Comparison of ENCODE assay signal across 33 cellular contexts in genomic region chr2:63975437-63976124, GRCh38. TPM values are rescaled to one million over a fixed set of nuclear protein-coding genes. Genes with fewer than 3 reads are reported as not detected.
DNase-seq lines count a peak whose midpoint lies in the region; ATAC-seq, FAIRE-seq and TF ChIP-seq lines count a peak whose summit lies in the region.
"Had no signal": no experiment of that assay in that cellular context is flagged by ENCODE, and none has a peak within 500 bp of the region (broad histone marks: within the 10 kb centered on the region; RNA-seq: fewer than 3 reads in every experiment).

No MANE protein-coding gene starts in this region.

- H3K4me3 Mint-ChIP-seq in activated CD8-positive, alpha-beta T cell treated with anti-CD3 and anti-CD28 coated beads for 36 hours, result no peak overlapping the region
- H3K4me3 Mint-ChIP-seq in activated CD8-positive, alpha-beta T cell treated with anti-CD3 and anti-CD28 coated beads, Interleukin-2, amount 10 ng/mL, durations not matched to agents 7 days and 5 days, result no peak overlapping the region
- H3K4me3 Mint-ChIP-seq in CD4-positive, alpha-beta T cell, result no peak overlapping the region
- H3K4me3 Mint-ChIP-seq: activated naive CD4-positive, alpha-beta T cell treated with anti-CD3 and anti-CD28 coated beads, Interleukin-2, amount 50 U/mL, for 24 hours; activated T-cell treated with anti-CD3 and anti-CD28 coated beads, Interleukin-2, amount 50 U/mL, for 4 hours had no signal

- TF ChIP-seq CTCF in activated CD8-positive, alpha-beta T cell treated with anti-CD3 and anti-CD28 coated beads for 36 hours (IDR thresholded peaks at IDR 0.05), result no peak
- no peak for TF ChIP-seq CTCF in epithelial cell of esophagus (IDR thresholded peaks at IDR 0.05; ENCODE audit: insufficient read depth, low read depth, low read length, missing control alignments)
- TF ChIP-seq CTCF in CD4-positive, alpha-beta T cell (IDR thresholded peaks at IDR 0.05), result no peak

- peaks cover 26% of the 10 kb centered on the region for H3K36me3 Mint-ChIP-seq in activated CD8-positive, alpha-beta T cell treated with anti-CD3 and anti-CD28 coated beads for 36 hours (ENCODE audit: low read depth)
- peaks cover 33% of the 10 kb centered on the region for H3K36me3 Mint-ChIP-seq in activated CD8-positive, alpha-beta T cell treated with anti-CD3 and anti-CD28 coated beads, Interleukin-2, amount 10 ng/mL, durations not matched to agents 7 days and 5 days (ENCODE audit: low read depth)
- peaks cover 29% of the 10 kb centered on the region for H3K36me3 Mint-ChIP-seq in CD4-positive, alpha-beta T cell (ENCODE audit: low read depth)

- no peak for ATAC-seq in activated CD8-positive, alpha-beta T cell treated with anti-CD3 and anti-CD28 coated beads for 36 hours
- ATAC-seq in activated CD8-positive, alpha-beta T cell treated with anti-CD3 and anti-CD28 coated beads, Interleukin-2, amount 10 ng/mL, durations not matched to agents 7 days and 5 days, result no peak
- no peak for ATAC-seq in CD4-positive, alpha-beta T cell (ENCODE audit: poor library complexity)
- ATAC-seq: gastroesophageal sphincter, left lobe of liver, right lobe of liver had no signal

- H3K27me3 Mint-ChIP-seq in activated CD8-positive, alpha-beta T cell treated with anti-CD3 and anti-CD28 coated beads for 36 hours, result no peaks in the 10 kb centered on the region
- no peaks in the 10 kb centered on the region for H3K27me3 Mint-ChIP-seq in activated CD8-positive, alpha-beta T cell treated with anti-CD3 and anti-CD28 coated beads, Interleukin-2, amount 10 ng/mL, durations not matched to agents 7 days and 5 days (ENCODE audit: low read depth)
- no peaks in the 10 kb centered on the region for H3K27me3 Mint-ChIP-seq in CD4-positive, alpha-beta T cell
- H3K27me3 Mint-ChIP-seq: activated naive CD4-positive, alpha-beta T cell treated with anti-CD3 and anti-CD28 coated beads, Interleukin-2, amount 50 U/mL, for 24 hours; progenitor cell of endocrine pancreas had no signal

- intact Hi-C loops in activated CD8-positive, alpha-beta T cell treated with anti-CD3 and anti-CD28 coated beads for 36 hours (cut with micrococcal nuclease), result no loop called here
- intact Hi-C loops in CD4-positive, alpha-beta T cell (cut with DNase I, micrococcal nuclease), result no loop called here

- peaks cover 2% of the 10 kb centered on the region for H3K9me3 Mint-ChIP-seq in activated CD8-positive, alpha-beta T cell treated with anti-CD3 and anti-CD28 coated beads for 36 hours
- H3K9me3 Mint-ChIP-seq in activated CD8-positive, alpha-beta T cell treated with anti-CD3 and anti-CD28 coated beads, Interleukin-2, amount 10 ng/mL, durations not matched to agents 7 days and 5 days (ENCODE audit: insufficient read depth), result no peaks in the 10 kb centered on the region
- no peaks in the 10 kb centered on the region for H3K9me3 Mint-ChIP-seq in CD4-positive, alpha-beta T cell
- H3K9me3 Mint-ChIP-seq: activated naive CD4-positive, alpha-beta T cell treated with anti-CD3 and anti-CD28 coated beads, Interleukin-2, amount 50 U/mL, for 24 hours; activated T-cell treated with anti-CD3 and anti-CD28 coated beads, Interleukin-2, amount 50 U/mL, for 4 hours had no signal

- no peaks in the 10 kb centered on the region for H3K9me3 ChIP-seq in CD4-positive, alpha-beta T cell (ENCODE audit: control insufficient read depth, low read length)
- H3K9me3 ChIP-seq: gastroesophageal sphincter, right lobe of liver, upper lobe of left lung had no signal

- H3K27ac ChIP-seq in CD4-positive, alpha-beta T cell (ENCODE audit: low read depth, low read length), result no peak overlapping the region
- H3K27ac ChIP-seq: gastroesophageal sphincter, PC-9, right lobe of liver, upper lobe of left lung had no signal

- FAIRE-seq in GM12892 (lab: Jason Lieb, UNC), result no peak
- FAIRE-seq: GM19239 had no signal

- H3K4me1 Mint-ChIP-seq in activated CD8-positive, alpha-beta T cell treated with anti-CD3 and anti-CD28 coated beads for 36 hours (ENCODE audit: low read depth), result peaks cover 16% of the 10 kb centered on the region
- peaks cover 15% of the 10 kb centered on the region for H3K4me1 Mint-ChIP-seq in activated CD8-positive, alpha-beta T cell treated with anti-CD3 and anti-CD28 coated beads, Interleukin-2, amount 10 ng/mL, durations not matched to agents 7 days and 5 days (ENCODE audit: low read depth)
- H3K4me1 Mint-ChIP-seq in CD4-positive, alpha-beta T cell (ENCODE audit: low read depth), result peaks cover 14% of the 10 kb centered on the region

- no peak overlapping the region for H3K27ac Mint-ChIP-seq in activated CD8-positive, alpha-beta T cell treated with anti-CD3 and anti-CD28 coated beads for 36 hours
- H3K27ac Mint-ChIP-seq in activated CD8-positive, alpha-beta T cell treated with anti-CD3 and anti-CD28 coated beads, Interleukin-2, amount 10 ng/mL, durations not matched to agents 7 days and 5 days, result no peak overlapping the region
- no peak overlapping the region for H3K27ac Mint-ChIP-seq in CD4-positive, alpha-beta T cell
- H3K27ac Mint-ChIP-seq: activated naive CD4-positive, alpha-beta T cell treated with anti-CD3 and anti-CD28 coated beads, Interleukin-2, amount 50 U/mL, for 24 hours; progenitor cell of endocrine pancreas had no signal

- peak; percentile 38 for DNase-seq in activated CD8-positive, alpha-beta T cell treated with anti-CD3 and anti-CD28 coated beads for 36 hours
- no peak for DNase-seq in activated CD8-positive, alpha-beta T cell treated with anti-CD3 and anti-CD28 coated beads, Interleukin-2, amount 10 ng/mL, durations not matched to agents 7 days and 5 days
- peak; percentile 20 for DNase-seq in HT1080 (ENCODE audit: low read depth)
- DNase-seq in epithelial cell of esophagus (ENCODE audit: low read depth), result peak; percentile 79
- peak; percentile 18 for DNase-seq in stimulated activated CD4-positive, alpha-beta T cell treated with anti-CD3 and anti-CD28 coated beads, Interleukin-4, amount 100 ng/mL, for 24 hours
- no peak for DNase-seq in GM12892 (ENCODE audit: insufficient read length)
- DNase-seq in NCI-H2107 (lab: John Stamatoyannopoulos, UW), result no peak
- no peak for DNase-seq in CD4-positive, alpha-beta T cell
- DNase-seq: ACHN; activated CD8-positive, alpha-beta memory T cell treated with anti-CD3 and anti-CD28 coated beads for 24 hours; activated T-cell treated with anti-CD3 and anti-CD28 coated beads, Interleukin-2, amount 50 U/mL, for 4 hours; aorta; caudate nucleus; cortex of kidney; GDM1; HCEC 1CT; hypothalamus; IMR-90; mesendoderm; NCI-H1105; NCI-H187 treated with DMSO at 0.1 percent for 48 hours; NCI-H526 treated with DMSO at 0.1 percent for 48 hours; PC-9; right lobe of liver; Right ventricle myocardium superior; substantia nigra; T-helper 9 cell; upper lobe of left lung had no signal

- POLR2A ChIA-PET in activated CD8-positive, alpha-beta T cell treated with anti-CD3 and anti-CD28 coated beads for 36 hours (lab: Charles Lee), result no interaction called here
- POLR2A ChIA-PET in activated CD8-positive, alpha-beta T cell treated with anti-CD3 and anti-CD28 coated beads, Interleukin-2, amount 10 ng/mL, durations not matched to agents 7 days and 5 days (lab: Charles Lee), result no interaction called here
- POLR2A ChIA-PET in CD4-positive, alpha-beta T cell (lab: Charles Lee), result no interaction called here

- CTCF ChIA-PET in activated CD8-positive, alpha-beta T cell treated with anti-CD3 and anti-CD28 coated beads for 36 hours (lab: Charles Lee), result interaction anchor here (1.9 kb wide), 1 partner anchor 355 kb away, joined by 6 read pairs; no protein-coding TSS in a partner anchor
- CTCF ChIA-PET in activated CD8-positive, alpha-beta T cell treated with anti-CD3 and anti-CD28 coated beads, Interleukin-2, amount 10 ng/mL, durations not matched to agents 7 days and 5 days (lab: Charles Lee), result no interaction called here
- CTCF ChIA-PET in CD4-positive, alpha-beta T cell (lab: Charles Lee), result no interaction called here

- no peak overlapping the region for H3K4me3 ChIP-seq in epithelial cell of esophagus (ENCODE audit: low read length)
- H3K4me3 ChIP-seq: gastroesophageal sphincter, PC-9, right lobe of liver, upper lobe of left lung had no signal

- H3K27me3 ChIP-seq in CD4-positive, alpha-beta T cell (ENCODE audit: control insufficient read depth, insufficient read depth, low read length), result no peaks in the 10 kb centered on the region
- H3K27me3 ChIP-seq: gastroesophageal sphincter, right lobe of liver, upper lobe of left lung had no signal

- TF ChIP-seq POLR2A in GM12892 (IDR thresholded peaks at IDR 0.05; ENCODE audit: low read depth, low read length), result no peak

RNA-seq across cellular contexts. Expression of gene VPS54, which starts 43.6 kb away (rescaled TPM):
- 1 to 10 TPM; 8.9 to 9.4 TPM for total RNA-seq in activated CD8-positive, alpha-beta T cell treated with anti-CD3 and anti-CD28 coated beads for 36 hours
- total RNA-seq in activated CD8-positive, alpha-beta T cell treated with anti-CD3 and anti-CD28 coated beads, Interleukin-2, amount 10 ng/mL, durations not matched to agents 7 days and 5 days, result 10 to 100 TPM; 13.4 to 14.3 TPM
- total RNA-seq in HT1080 (2014; rRNA removed; shearing (Covaris generic)), result 9.8 TPM in 2 replicates
- 9.8 and 10.6 TPM in 2 replicates for polyA plus RNA-seq in HT1080 (2015; cell fraction: cytosol; rRNA removed)
- 11.1 and 13.4 TPM in 2 replicates for polyA plus RNA-seq in HT1080 (2015; cell fraction: nucleus; rRNA removed)
- 10.5 TPM for polyA plus RNA-seq in GM12892 (2012; ENCODE audit: missing spikeins)
- total RNA-seq in CD4-positive, alpha-beta T cell, result 10 to 100 TPM in 1 of 2 experiments, 1 to 10 TPM in 1; 9.5 to 10.8 TPM

Comparison
In these comparisons a context has a peak if more than half of its experiments do, and no peak if none do; other contexts are left out.
1. DNase-seq: peak in activated CD8-positive, alpha-beta T cell treated with anti-CD3 and anti-CD28 coated beads for 36 hours (single experiment), HT1080 (single experiment), epithelial cell of esophagus (single experiment) and stimulated activated CD4-positive, alpha-beta T cell treated with anti-CD3 and anti-CD28 coated beads, Interleukin-4, amount 100 ng/mL, for 24 hours (single experiment); none in activated CD8-positive, alpha-beta T cell treated with anti-CD3 and anti-CD28 coated beads, Interleukin-2, amount 10 ng/mL, durations not matched to agents 7 days and 5 days (single experiment), GM12892 (single experiment), NCI-H2107 (single experiment) and CD4-positive, alpha-beta T cell (0 of 10).